15 cellular contexts compared by ENCODE assay signal in the genomic region with DNA sequence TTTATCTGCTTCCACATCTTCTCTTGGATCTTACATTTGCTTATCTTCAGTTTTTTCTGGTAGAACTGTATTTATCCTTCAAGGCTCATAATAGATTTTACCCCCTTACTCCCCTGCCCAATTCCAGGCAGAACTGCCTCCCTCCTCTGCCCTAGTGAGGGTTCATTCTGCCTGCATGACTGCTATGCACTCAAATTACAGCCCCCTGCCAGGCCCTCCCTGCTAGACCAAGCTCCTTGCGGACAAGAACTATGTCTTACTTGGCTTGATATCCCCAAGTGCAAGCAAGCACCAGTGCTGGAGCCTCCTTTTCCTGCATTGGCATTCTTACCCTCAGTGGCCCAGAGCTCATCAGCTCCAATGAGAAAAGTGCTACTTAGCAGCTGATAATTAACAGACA. TPM values are rescaled to one million over a fixed set of nuclear protein-coding genes. Genes with fewer than 3 reads are reported as not detected.
A peak's percentile ranks its signal among the peaks of the same experiment; 100 is the strongest.
DNase-seq lines count a peak whose midpoint lies in the region; ATAC-seq and TF ChIP-seq lines count a peak whose summit lies in the region.
"Had no signal": no experiment of that assay in that cellular context is flagged by ENCODE, and none has a peak within 500 bp of the region (broad histone marks: within the 10 kb centered on the region; RNA-seq: fewer than 3 reads in every experiment).

No MANE protein-coding gene starts in this region.

- H3K4me3 Mint-ChIP-seq in activated CD8-positive, alpha-beta memory T cell treated with anti-CD3 and anti-CD28 coated beads, Interleukin-2, amount 10 ng/mL, durations not matched to agents 7 days and 5 days = no peak overlapping the region
- H3K4me3 Mint-ChIP-seq in glutamatergic neuron (ENCODE audit: unreplicated experiment) = peak overlapping the region; percentile 67

- ATAC-seq in activated CD8-positive, alpha-beta memory T cell treated with anti-CD3 and anti-CD28 coated beads, Interleukin-2, amount 10 ng/mL, durations not matched to agents 7 days and 5 days = no peak
- ATAC-seq: esophagus mucosa had no signal

- H3K36me3 ChIP-seq in KMS-11 (ENCODE audit: insufficient read depth) (no peaks in the 10 kb centered on the region), smooth muscle cell (ENCODE audit: low read depth) (no peaks in the 10 kb centered on the region)

- H3K4me1 ChIP-seq in KMS-11 (ENCODE audit: low read depth, poor library complexity, severe bottlenecking) = peaks cover 78% of the 10 kb centered on the region
- peaks cover 51% of the 10 kb centered on the region for H3K4me1 ChIP-seq in smooth muscle cell (ENCODE audit: low read depth)

- H3K27me3 ChIP-seq in KMS-11 (ENCODE audit: insufficient read depth, low read depth) (no peaks in the 10 kb centered on the region; the same call in 1 of the 2 replicates), smooth muscle cell (ENCODE audit: low read depth) (no peaks in the 10 kb centered on the region)
- H3K27me3 ChIP-seq: testis had no signal

- H3K27me3 Mint-ChIP-seq in activated CD8-positive, alpha-beta memory T cell treated with anti-CD3 and anti-CD28 coated beads, Interleukin-2, amount 10 ng/mL, durations not matched to agents 7 days and 5 days = no peaks in the 10 kb centered on the region
- peaks cover 6% of the 10 kb centered on the region for H3K27me3 Mint-ChIP-seq in glutamatergic neuron (ENCODE audit: unreplicated experiment)

- CTCF ChIA-PET in activated CD8-positive, alpha-beta memory T cell treated with anti-CD3 and anti-CD28 coated beads, Interleukin-2, amount 10 ng/mL, durations not matched to agents 7 days and 5 days (lab: Charles Lee) = interaction anchor here (0.6 to 2.2 kb wide), 8 partner anchors 10 to 209 kb away, joined by 3 to 9 read pairs (median 4); a partner anchor contains a TSS

- H3F3A ChIP-seq in smooth muscle cell (ENCODE audit: low read depth) = no peaks in the 10 kb centered on the region

- H3K9me3 ChIP-seq in smooth muscle cell (replicated peaks; ENCODE audit: low read depth) = no peaks in the 10 kb centered on the region
- H3K9me3 ChIP-seq: testis had no signal

- peaks cover 78% of the 10 kb centered on the region for H3K4me1 Mint-ChIP-seq in activated CD8-positive, alpha-beta memory T cell treated with anti-CD3 and anti-CD28 coated beads, Interleukin-2, amount 10 ng/mL, durations not matched to agents 7 days and 5 days
- H3K4me1 Mint-ChIP-seq in glutamatergic neuron (ENCODE audit: low read depth, unreplicated experiment) = peaks cover 81% of the 10 kb centered on the region

- H3K27ac ChIP-seq in KMS-11 (no peak overlapping the region), smooth muscle cell (ENCODE audit: low read depth) (peak overlapping the region; percentile 33)
- H3K27ac ChIP-seq: coronary artery, RWPE1, testis had no signal

- H2AFZ ChIP-seq in KMS-11 (ENCODE audit: low read depth) (no peak overlapping the region), smooth muscle cell (ENCODE audit: low read depth) (no peak overlapping the region)

- 94% methylated on average over 1 of the region's 1 CpG for WGBS in smooth muscle cell (ENCODE audit: low lambda C conversion rate)

- peaks cover 2% of the 10 kb centered on the region for H3K36me3 Mint-ChIP-seq in activated CD8-positive, alpha-beta memory T cell treated with anti-CD3 and anti-CD28 coated beads, Interleukin-2, amount 10 ng/mL, durations not matched to agents 7 days and 5 days
- no peaks in the 10 kb centered on the region for H3K36me3 Mint-ChIP-seq in glutamatergic neuron (ENCODE audit: unreplicated experiment)

- H3K27ac Mint-ChIP-seq in activated CD8-positive, alpha-beta memory T cell treated with anti-CD3 and anti-CD28 coated beads, Interleukin-2, amount 10 ng/mL, durations not matched to agents 7 days and 5 days = peak overlapping the region; percentile 31
- H3K27ac Mint-ChIP-seq in glutamatergic neuron (ENCODE audit: unreplicated experiment) = peak overlapping the region; percentile 14

- H3K4me2 ChIP-seq in KMS-11 (peak overlapping the region; percentile 55; the same call in 1 of the 2 replicates), smooth muscle cell (peak overlapping the region; percentile 12)

- TF ChIP-seq CTCF in KMS-11 (conservative IDR thresholded peaks at IDR 0.05; ENCODE audit: low read depth, low read length) (no peak), glutamatergic neuron (IDR thresholded peaks at IDR 0.05; ENCODE audit: partially characterized antibody, unreplicated experiment) (no peak), smooth muscle cell (IDR thresholded peaks at IDR 0.05; ENCODE audit: borderline replicate concordance, insufficient read depth, poor library complexity, severe bottlenecking) (no peak)

- H3K79me2 ChIP-seq in KMS-11 (ENCODE audit: insufficient read depth, low read depth) (no peaks in the 10 kb centered on the region; the same call in 1 of the 2 replicates), smooth muscle cell (ENCODE audit: low read depth) (peaks cover 100% of the 10 kb centered on the region)

- no peaks in the 10 kb centered on the region for H4K20me1 ChIP-seq in KMS-11 (ENCODE audit: insufficient read depth)
- peaks cover 100% of the 10 kb centered on the region for H4K20me1 ChIP-seq in smooth muscle cell (ENCODE audit: low read depth)

- no peak for DNase-seq in activated CD8-positive, alpha-beta memory T cell treated with anti-CD3 and anti-CD28 coated beads, Interleukin-2, amount 10 ng/mL, durations not matched to agents 7 days and 5 days
- DNase-seq in activated CD8-positive, alpha-beta memory T cell treated with anti-CD3 and anti-CD28 coated beads, Interleukin-2, amount 50 U/mL, for 4 hours = no peak
- DNase-seq in glutamatergic neuron (no peak), smooth muscle cell (lab: John Stamatoyannopoulos, UW; ENCODE audit: unreplicated experiment) (no peak), NCI-H226 (no peak), NCI-H2196 (lab: John Stamatoyannopoulos, UW; ENCODE audit: unreplicated experiment) (no peak), NCI-H2107 treated with DMSO at 0.1 percent for 48 hours (lab: John Stamatoyannopoulos, UW; ENCODE audit: unreplicated experiment) (no peak)
- DNase-seq: amygdala, kidney glomerular epithelial cell, NCI-H187, testis had no signal

- no peaks in the 10 kb centered on the region for H3K9me3 Mint-ChIP-seq in activated CD8-positive, alpha-beta memory T cell treated with anti-CD3 and anti-CD28 coated beads, Interleukin-2, amount 10 ng/mL, durations not matched to agents 7 days and 5 days (ENCODE audit: low read depth)
- H3K9me3 Mint-ChIP-seq in glutamatergic neuron (ENCODE audit: unreplicated experiment) = peaks cover 9% of the 10 kb centered on the region

- H3K9ac ChIP-seq in KMS-11 = no peak overlapping the region
- no peak overlapping the region for H3K9ac ChIP-seq in smooth muscle cell (ENCODE audit: low read depth)

- H3K4me3 ChIP-seq in KMS-11 (IDR thresholded peaks at IDR 0.05; ENCODE audit: insufficient read depth, low read depth, low read length) (no peak overlapping the region), smooth muscle cell (no peak overlapping the region)
- H3K4me3 ChIP-seq: coronary artery, testis had no signal

RNA-seq across cellular contexts. Expression of a gene that starts 18.1 kb away (rescaled TPM):
- total RNA-seq in activated CD8-positive, alpha-beta memory T cell treated with anti-CD3 and anti-CD28 coated beads, Interleukin-2, amount 10 ng/mL, durations not matched to agents 7 days and 5 days = 10 to 100 TPM; 85.7 to 93.8 TPM
- total RNA-seq in glutamatergic neuron (ENCODE audit: unreplicated experiment) (93.8 TPM), smooth muscle cell (36.0 and 40.9 TPM in 2 replicates)
- 14.3 and 16.9 TPM in 2 replicates for polyA plus RNA-seq in smooth muscle cell
